Comparison of ENCODE assay signal across 13 cellular contexts in the genomic region with DNA sequence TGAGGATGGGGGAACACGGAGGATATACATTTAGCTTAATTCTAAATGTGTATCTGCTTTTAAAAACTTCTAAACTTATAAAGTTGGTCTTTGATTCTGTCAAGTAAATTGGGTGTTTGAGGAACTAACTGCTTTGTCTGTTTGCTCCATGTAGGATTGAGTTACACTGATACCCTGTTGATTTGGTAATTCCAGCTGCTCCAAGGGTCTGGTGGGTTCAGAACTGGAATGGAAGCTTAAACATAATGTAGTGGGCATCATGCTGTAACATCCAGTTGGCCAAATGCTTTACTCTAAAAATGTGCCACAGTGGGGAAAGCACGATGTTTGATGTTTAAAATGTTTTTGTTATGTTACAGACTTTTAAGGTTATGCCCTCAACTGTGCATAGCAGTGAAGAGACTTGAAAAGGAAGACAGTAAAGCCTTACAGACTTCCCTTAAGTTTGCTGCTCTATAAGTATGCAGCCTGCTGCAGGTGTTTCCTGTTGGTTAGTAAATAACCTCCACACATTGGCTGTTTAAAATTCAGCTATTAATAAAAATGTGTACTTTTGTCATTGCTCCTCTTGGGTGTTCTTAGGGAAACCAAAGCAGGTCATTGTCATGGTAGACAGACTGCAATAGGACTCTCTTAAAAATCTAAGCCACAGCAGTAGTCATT. TPM values are rescaled to one million over a fixed set of nuclear protein-coding genes. Genes with fewer than 3 reads are reported as not detected.
DNase-seq lines count a peak whose midpoint lies in the region; ATAC-seq and TF ChIP-seq lines count a peak whose summit lies in the region.
"Had no signal": no experiment of that assay in that cellular context is flagged by ENCODE, and none has a peak within 500 bp of the region (broad histone marks: within the 10 kb centered on the region; RNA-seq: fewer than 3 reads in every experiment).

No MANE protein-coding gene starts in this region.

- H3K36me3 Mint-ChIP-seq in activated CD4-positive, alpha-beta T cell treated with anti-CD3 and anti-CD28 coated beads for 36 hours (ENCODE audit: low read depth): peaks cover 23% of the 10 kb centered on the region
- H3K36me3 Mint-ChIP-seq in nephron progenitor cell (ENCODE audit: low read depth): peaks cover 34% of the 10 kb centered on the region

- intact Hi-C loops in activated CD4-positive, alpha-beta T cell treated with anti-CD3 and anti-CD28 coated beads for 36 hours (cut with DNase I, micrococcal nuclease): loop anchor here (2.0 to 10.0 kb wide), 2 partner anchors 15 to 467 kb away; no protein-coding TSS in a partner anchor

- H3K27ac Mint-ChIP-seq in activated CD4-positive, alpha-beta T cell treated with anti-CD3 and anti-CD28 coated beads for 36 hours: peak overlapping the region; percentile 28
- H3K27ac Mint-ChIP-seq in nephron progenitor cell: peak overlapping the region; percentile 81
- H3K27ac Mint-ChIP-seq: activated CD8-positive, alpha-beta T cell treated with anti-CD3 and anti-CD28 coated beads for 36 hours; dendritic cell treated with granulocyte-macrophage colony-stimulating factor and Interleukin-4, amounts not matched to agents 40 ng/mL and 50 ng/mL, for 4 days had no signal

- CTCF ChIA-PET in activated CD4-positive, alpha-beta T cell treated with anti-CD3 and anti-CD28 coated beads for 36 hours (lab: Charles Lee): interaction anchor here (0.8 to 1.4 kb wide), 2 partner anchors 9 to 15 kb away, joined by 3 read pairs; no protein-coding TSS in a partner anchor

- no peaks in the 10 kb centered on the region for H3K9me3 Mint-ChIP-seq in activated CD4-positive, alpha-beta T cell treated with anti-CD3 and anti-CD28 coated beads for 36 hours (ENCODE audit: low read depth)
- H3K9me3 Mint-ChIP-seq in nephron progenitor cell: no peaks in the 10 kb centered on the region
- H3K9me3 Mint-ChIP-seq: activated CD8-positive, alpha-beta T cell treated with anti-CD3 and anti-CD28 coated beads for 36 hours; dendritic cell treated with granulocyte-macrophage colony-stimulating factor and Interleukin-4, amounts not matched to agents 40 ng/mL and 50 ng/mL, for 4 days; immature natural killer cell had no signal

- DNase-seq in activated CD4-positive, alpha-beta T cell treated with anti-CD3 and anti-CD28 coated beads for 36 hours: no peak
- no peak for DNase-seq in activated CD4-positive, alpha-beta T cell treated with anti-CD3 and anti-CD28 coated beads for 4 hours
- DNase-seq in nephron progenitor cell (no peak), HPDE6-E6E7 (ENCODE audit: extremely low spot score) (no peak), AG08396 (ENCODE audit: low spot score) (no peak), SHP77 treated with DMSO at 0.1 percent for 48 hours (lab: John Stamatoyannopoulos, UW) (no peak)
- DNase-seq: activated CD8-positive, alpha-beta T cell treated with anti-CD3 and anti-CD28 coated beads for 36 hours; immature natural killer cell; NCI-H69; upper lobe of right lung had no signal

- no peak overlapping the region for H3K4me3 Mint-ChIP-seq in activated CD4-positive, alpha-beta T cell treated with anti-CD3 and anti-CD28 coated beads for 36 hours
- no peak overlapping the region for H3K4me3 Mint-ChIP-seq in nephron progenitor cell
- H3K4me3 Mint-ChIP-seq: activated CD8-positive, alpha-beta T cell treated with anti-CD3 and anti-CD28 coated beads for 36 hours; dendritic cell treated with granulocyte-macrophage colony-stimulating factor and Interleukin-4, amounts not matched to agents 40 ng/mL and 50 ng/mL, for 4 days; immature natural killer cell had no signal

- no peak for TF ChIP-seq CTCF in nephron progenitor cell (IDR thresholded peaks at IDR 0.05)

- peaks cover 11% of the 10 kb centered on the region for H3K4me1 Mint-ChIP-seq in activated CD4-positive, alpha-beta T cell treated with anti-CD3 and anti-CD28 coated beads for 36 hours
- peaks cover 15% of the 10 kb centered on the region for H3K4me1 Mint-ChIP-seq in nephron progenitor cell

- POLR2A ChIA-PET in activated CD4-positive, alpha-beta T cell treated with anti-CD3 and anti-CD28 coated beads for 36 hours (lab: Charles Lee): no interaction called here

- H3K27me3 Mint-ChIP-seq in activated CD4-positive, alpha-beta T cell treated with anti-CD3 and anti-CD28 coated beads for 36 hours: no peaks in the 10 kb centered on the region
- H3K27me3 Mint-ChIP-seq in nephron progenitor cell (ENCODE audit: low read depth, poor library complexity): no peaks in the 10 kb centered on the region
- H3K27me3 Mint-ChIP-seq: activated CD8-positive, alpha-beta T cell treated with anti-CD3 and anti-CD28 coated beads for 36 hours; dendritic cell treated with granulocyte-macrophage colony-stimulating factor and Interleukin-4, amounts not matched to agents 40 ng/mL and 50 ng/mL, for 4 days had no signal

- ATAC-seq in activated CD4-positive, alpha-beta T cell treated with anti-CD3 and anti-CD28 coated beads for 36 hours: no peak
- peak; percentile 75 for ATAC-seq in HG02571 (IDR thresholded peaks at IDR 0.05; ENCODE audit: unreplicated experiment)
- peak; percentile 72 for ATAC-seq in HG03565 (IDR thresholded peaks at IDR 0.05; ENCODE audit: unreplicated experiment)
- ATAC-seq: activated CD8-positive, alpha-beta T cell treated with anti-CD3 and anti-CD28 coated beads for 36 hours; upper lobe of right lung had no signal

RNA-seq across cellular contexts. Expression of gene EDEM1, which starts 5.9 kb away (rescaled TPM):
- total RNA-seq in activated CD4-positive, alpha-beta T cell treated with anti-CD3 and anti-CD28 coated beads for 36 hours: 100 to 1,000 TPM; 105 to 175 TPM

RNA-seq across cellular contexts. Expression of gene ARL8B, which starts 59.5 kb away (rescaled TPM):
- total RNA-seq in activated CD4-positive, alpha-beta T cell treated with anti-CD3 and anti-CD28 coated beads for 36 hours: 10 to 100 TPM; 44.7 to 45.1 TPM
